Comparison of ENCODE assay signal across 20 cellular contexts in genomic region chr5:121533814-121534213, GRCh38.
DNase-seq lines count a peak whose midpoint lies in the region; ATAC-seq, FAIRE-seq and TF ChIP-seq lines count a peak whose summit lies in the region.
"Had no signal": no experiment of that assay in that cellular context is flagged by ENCODE, and none has a peak within 500 bp of the region (broad histone marks: within the 10 kb centered on the region; RNA-seq: fewer than 3 reads in every experiment).

No MANE protein-coding gene starts in this region.

- in situ Hi-C loops in SK-MEL-5 (cut with HindIII; ENCODE audit: low pct_unique_long_range_greater_than_20kb, low sequenced_read_pairs), result no loop called here

- H3K4me1 ChIP-seq in right cardiac atrium (ENCODE audit: control insufficient read depth, insufficient read depth, low read length), result peaks cover 4% of the 10 kb centered on the region
- H3K4me1 ChIP-seq: BE2C had no signal

- H3K27me3 ChIP-seq in right cardiac atrium (ENCODE audit: control insufficient read depth, insufficient read depth), result no peaks in the 10 kb centered on the region
- H3K27me3 ChIP-seq: BE2C had no signal

- WGBS in right cardiac atrium, result 29% methylated on average over 3 of the region's 3 CpGs

- peak; percentile 96 for FAIRE-seq in D721Med (lab: Jason Lieb, UNC)
- FAIRE-seq: GM12891, HTR-8/SVneo had no signal

- ATAC-seq in Right ventricle myocardium superior (ENCODE audit: poor library complexity) (peak; percentile 94), right cardiac atrium (peak; percentile 57 to 71)

- peak; percentile 3 for DNase-seq in D721Med (ENCODE audit: insufficient read length, low spot score)
- peak; percentile 47 for DNase-seq in SK-MEL-5 (ENCODE audit: low read depth, low spot score)
- no peak for DNase-seq in Right ventricle myocardium superior
- DNase-seq in right cardiac atrium, result no peak
- no peak for DNase-seq in retina
- no peak for DNase-seq in DMS53 (lab: John Stamatoyannopoulos, UW)
- DNase-seq in anterior cingulate cortex (lab: John Stamatoyannopoulos, UW), result no peak
- DNase-seq: BE2C, DMS 273 treated with DMSO at 0.1 percent for 48 hours, H7, KG1, NCI-H1694, NCI-H2081, NCI-H2171 treated with DMSO at 0.1 percent for 48 hours, NCI-H446, NCI-H526, SHP77 treated with DMSO at 0.1 percent for 48 hours, SK-N-SH had no signal

- no peak overlapping the region for H3K4me3 ChIP-seq in right cardiac atrium (ENCODE audit: low read length)

- no peaks in the 10 kb centered on the region for H3K9me3 ChIP-seq in right cardiac atrium (ENCODE audit: control insufficient read depth, low read length)
- H3K9me3 ChIP-seq: BE2C, SK-N-SH had no signal

- TF ChIP-seq CTCF in D721Med (IDR thresholded peaks at IDR 0.05; ENCODE audit: insufficient read depth, missing control alignments), result no peak

- no peak overlapping the region for H3K27ac ChIP-seq in right cardiac atrium (ENCODE audit: low read length)

- intact Hi-C loops in Right ventricle myocardium superior (cut with DNase I), result no loop called here
- intact Hi-C loops in right cardiac atrium (cut with DNase I), result no loop called here

Comparison
In these comparisons a context has a peak if more than half of its experiments do, and no peak if none do; other contexts are left out.
1. DNase-seq: peak in D721Med (single experiment) and SK-MEL-5 (single experiment); none in Right ventricle myocardium superior (single experiment), right cardiac atrium (0 of 3), retina (single experiment), DMS53 (single experiment) and anterior cingulate cortex (0 of 58).